In the genomic region with DNA sequence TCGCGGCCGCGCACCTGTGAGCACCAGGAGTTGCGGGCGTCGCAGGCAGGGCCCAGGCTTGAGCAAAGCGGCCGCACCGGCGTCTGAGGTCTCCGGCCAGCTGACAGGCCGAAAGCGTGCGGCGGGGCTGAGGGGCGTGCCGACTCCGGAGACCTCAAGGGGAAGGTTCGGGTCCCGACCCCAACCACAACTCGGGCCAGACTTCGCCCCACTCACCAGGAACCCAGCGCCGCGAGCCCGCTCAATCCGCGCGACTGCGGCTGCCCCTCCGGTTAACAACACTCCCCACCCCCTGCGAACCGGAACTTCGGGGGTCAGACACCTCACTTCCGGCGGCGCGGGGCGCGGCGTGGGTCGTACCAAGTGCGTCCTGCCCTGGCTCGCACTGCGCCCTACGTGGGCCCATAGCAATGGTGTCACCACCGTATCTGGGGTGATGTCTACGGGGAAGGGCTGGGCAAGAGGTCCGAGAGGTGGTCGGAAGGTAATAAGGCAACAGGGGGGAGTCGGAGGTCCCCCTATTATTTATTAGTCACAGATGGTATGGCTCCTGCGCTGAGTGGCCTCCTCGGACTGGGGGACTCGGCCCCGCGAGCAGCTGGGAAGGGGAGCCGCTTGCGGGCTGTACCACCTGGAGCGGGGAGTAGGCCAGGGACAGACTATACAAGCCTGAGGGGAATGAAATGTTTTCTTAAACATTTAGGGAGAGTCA, we compare ENCODE assay signal across 8 cellular contexts. TPM values are rescaled to one million over a fixed set of nuclear protein-coding genes. Genes with fewer than 3 reads are reported as not detected.
DNase-seq lines count a peak whose midpoint lies in the region; ATAC-seq and TF ChIP-seq lines count a peak whose summit lies in the region.

A gene (minus strand): TSS at position 280 of the 712 bp plus-strand sequence. CDS start 918 bp downstream, outside the sequence.

- DNase-seq in AG09319 (ENCODE audit: extremely low read depth, low read depth) (peak; percentile 65), NCI-H460 (ENCODE audit: extremely low read depth, low read depth) (peak; percentile 76), chondrocyte (ENCODE audit: low spot score) (peak; percentile 95)
- DNase-seq in activated CD4-positive, alpha-beta T cell treated with anti-CD3 and anti-CD28 coated beads for 24 hours (ENCODE audit: low read depth in 2 of 2) = peak; percentile 85 to 90
- DNase-seq in stimulated activated CD4-positive, alpha-beta T cell treated with anti-CD3 and anti-CD28 coated beads, Interleukin-1b, Interleukin-23, amount 100 ng/mL, for 4 hours (ENCODE audit: low read depth in 2 of 2) = peak; percentile 88 to 89

- TF ChIP-seq CTCF in AG09319 (IDR thresholded peaks at IDR 0.05; ENCODE audit: low read depth, low read length) (no peak), chondrocyte (IDR thresholded peaks at IDR 0.05) (no peak)

- H3K27me3 Mint-ChIP-seq in chondrocyte (ENCODE audit: low read depth) = no peaks in the 10 kb centered on the region

- H3K27ac ChIP-seq in layer of hippocampus (ENCODE audit: low read depth, low read length) = peak within 1 kb of the TSS; percentile 99

- H3K9me3 Mint-ChIP-seq in chondrocyte (ENCODE audit: low read depth) = no peaks in the 10 kb centered on the region

- peak; percentile 44 for ATAC-seq in GM19043 (IDR thresholded peaks at IDR 0.05; ENCODE audit: low read depth, unreplicated experiment)
- ATAC-seq in HG03354 (IDR thresholded peaks at IDR 0.05; ENCODE audit: poor library complexity, severe bottlenecking, unreplicated experiment) = peak; percentile 61

- peak within 1 kb of the TSS; percentile 99 for H3K27ac Mint-ChIP-seq in chondrocyte (ENCODE audit: unreplicated experiment)

- peaks cover 25% of the 10 kb centered on the region for H3K4me1 Mint-ChIP-seq in chondrocyte (ENCODE audit: low read depth)

- H3K27me3 ChIP-seq in layer of hippocampus (ENCODE audit: control insufficient read depth, insufficient read depth, low read length) = no peaks in the 10 kb centered on the region

- H3K36me3 Mint-ChIP-seq in chondrocyte (ENCODE audit: low read depth) = peaks cover 7% of the 10 kb centered on the region

- H3K4me3 Mint-ChIP-seq in chondrocyte (ENCODE audit: unreplicated experiment) = peak within 1 kb of the TSS; percentile 92

RNA-seq across cellular contexts. Expression of the gene that starts here (rescaled TPM):
- total RNA-seq in NCI-H460 (2014; rRNA removed; shearing (Covaris generic)) = 12.9 and 15.7 TPM in 2 replicates
- 20.4 and 23.0 TPM in 2 replicates for polyA plus RNA-seq in NCI-H460 (2014; cell fraction: nucleus; rRNA removed)
- total RNA-seq in chondrocyte = 47.5 to 53.5 TPM (median 49.2 TPM) in 3 replicates

Comparison
In these comparisons a context has a peak if more than half of its experiments do, and no peak if none do; other contexts are left out.
1. Peak in every context shown above with its lines: DNase-seq, ATAC-seq and H3K27ac ChIP-seq.